Comparison of ENCODE assay signal across 19 cellular contexts in genomic region chr9:109387206-109387605, GRCh38.
DNase-seq lines count a peak whose midpoint lies in the region; ATAC-seq and TF ChIP-seq lines count a peak whose summit lies in the region.
"Had no signal": no experiment of that assay in that cellular context is flagged by ENCODE, and none has a peak within 500 bp of the region (broad histone marks: within the 10 kb centered on the region; RNA-seq: fewer than 3 reads in every experiment).

No MANE protein-coding gene starts in this region.

- intact Hi-C loops in CD14-positive monocyte (cut with micrococcal nuclease) = no loop called here

- peaks cover 0 to 2% (median 0%) of the 10 kb centered on the region in 7 donors for H3K9me3 Mint-ChIP-seq in CD14-positive monocyte
- H3K9me3 Mint-ChIP-seq: HFFc6 had no signal

- H3F3A ChIP-seq in GM23248 (ENCODE audit: insufficient read depth) = no peaks in the 10 kb centered on the region

- no peak overlapping the region for H3K27ac ChIP-seq in GM23248
- peak overlapping the region; percentile 57 for H3K27ac ChIP-seq in KOPT-K1 (ENCODE audit: low read depth, low read length, poor library complexity, severe bottlenecking)
- H3K27ac ChIP-seq in WERI-Rb-1 = no peak overlapping the region
- H3K27ac ChIP-seq: A549, C4-2B, SK-N-MC had no signal

- H3K9me2 ChIP-seq in GM23248 (ENCODE audit: insufficient read depth) = no peaks in the 10 kb centered on the region

- DNase-seq in GM23248 (peak; percentile 43), WERI-Rb-1 (peak; percentile 51), iris pigment epithelial cell (ENCODE audit: low read depth) (peak; percentile 33), CD14-positive monocyte (ENCODE audit: low spot score) (no peak), NCI-H2227 (lab: John Stamatoyannopoulos, UW; ENCODE audit: unreplicated experiment) (no peak), omental fat pad (ENCODE audit: low spot score) (no peak)
- DNase-seq: GOT3, HFFc6, Karpas-422, NCI-H1105 treated with DMSO at 0.1 percent for 48 hours, NCI-H2029, NCI-H446 treated with DMSO at 0.1 percent for 48 hours, NCI-H69, SIG-M5 had no signal

- no peaks in the 10 kb centered on the region for H4K20me1 ChIP-seq in GM23248 (ENCODE audit: insufficient read depth)

- H3K36me3 Mint-ChIP-seq in CD14-positive monocyte = no peaks in the 10 kb centered on the region

- no peak overlapping the region for H3K27ac Mint-ChIP-seq in CD14-positive monocyte
- H3K27ac Mint-ChIP-seq: HFFc6 had no signal

- WGBS in GM23248 (ENCODE audit: low coverage in 1 of 2, low lambda C conversion rate in 2 of 2, missing lambda C conversion rate in 2 of 2), 2 experiments = 60 to 65% methylated on average over 3 of the region's 3 CpGs

- no peak for ATAC-seq in omental fat pad (ENCODE audit: low FRiP score)
- ATAC-seq: A549 had no signal

- H3K4me1 ChIP-seq in GM23248 (ENCODE audit: insufficient read depth) = 0 out of 2 replicates have a peak, but pooled peaks cover 3% of the 10 kb centered on the region
- H3K4me1 ChIP-seq: A549, HAP-1 had no signal

- no peak for TF ChIP-seq CTCF in WERI-Rb-1 (IDR thresholded peaks at IDR 0.05; ENCODE audit: low read depth, low read length)
- TF ChIP-seq CTCF in CD14-positive monocyte (IDR thresholded peaks at IDR 0.05) = no peak
- TF ChIP-seq CTCF in omental fat pad (IDR thresholded peaks at IDR 0.05) = no peak

- no peak overlapping the region for H3K4me3 ChIP-seq in GM23248
- H3K4me3 ChIP-seq in WERI-Rb-1 (ENCODE audit: low read depth, low read length) = no peak overlapping the region
- H3K4me3 ChIP-seq: A549, HAP-1, SK-N-MC had no signal

- no peak overlapping the region for H3K9ac ChIP-seq in GM23248

- no peaks in the 10 kb centered on the region for H3K36me3 ChIP-seq in GM23248 (ENCODE audit: low read depth)
- peaks cover 71% of the 10 kb centered on the region for H3K36me3 ChIP-seq in KOPT-K1 (ENCODE audit: insufficient read depth, low read length)
- no peaks in the 10 kb centered on the region; the same call in 1 of the 2 replicates for H3K36me3 ChIP-seq in WERI-Rb-1
- H3K36me3 ChIP-seq: HAP-1 had no signal

- no peak overlapping the region for H3K4me3 Mint-ChIP-seq in CD14-positive monocyte
- H3K4me3 Mint-ChIP-seq: HFFc6 had no signal

- H2AFZ ChIP-seq in GM23248 = no peak overlapping the region

- peaks cover 7 to 23% (median 11%) of the 10 kb centered on the region in 3 donors for H3K27me3 Mint-ChIP-seq in CD14-positive monocyte (ENCODE audit: low read depth in 3 of 3)

- H3K4me2 ChIP-seq in GM23248 (ENCODE audit: unreplicated experiment) = no peak overlapping the region
- H3K4me2 ChIP-seq: A549 had no signal

- in situ Hi-C loops in GM23248 (cut with MboI) = no loop called here

- H3K27me3 ChIP-seq in GM23248 (replicated peaks; ENCODE audit: insufficient read depth) = no peaks in the 10 kb centered on the region
- no peaks in the 10 kb centered on the region for H3K27me3 ChIP-seq in WERI-Rb-1 (ENCODE audit: insufficient read depth, low read depth, severe bottlenecking)

- no peaks in the 10 kb centered on the region for H3K79me2 ChIP-seq in GM23248 (ENCODE audit: insufficient read depth)

- H3K4me1 Mint-ChIP-seq in CD14-positive monocyte = no peaks in the 10 kb centered on the region

- H3K9me3 ChIP-seq in GM23248 (ENCODE audit: low read depth) (no peaks in the 10 kb centered on the region), KOPT-K1 (ENCODE audit: insufficient read depth, low read length, poor library complexity, severe bottlenecking) (no peaks in the 10 kb centered on the region), WERI-Rb-1 (ENCODE audit: severe bottlenecking) (no peaks in the 10 kb centered on the region)
- H3K9me3 ChIP-seq: A549, HAP-1 had no signal

Comparison
In these comparisons a context has a peak if more than half of its experiments do, and no peak if none do; other contexts are left out.
1. DNase-seq: peak in GM23248 (single experiment), WERI-Rb-1 (single experiment) and iris pigment epithelial cell (single experiment); none in CD14-positive monocyte (single experiment), NCI-H2227 (single experiment) and omental fat pad (single experiment).